ENCODE assay signal across 8 cellular contexts in the genomic region with DNA sequence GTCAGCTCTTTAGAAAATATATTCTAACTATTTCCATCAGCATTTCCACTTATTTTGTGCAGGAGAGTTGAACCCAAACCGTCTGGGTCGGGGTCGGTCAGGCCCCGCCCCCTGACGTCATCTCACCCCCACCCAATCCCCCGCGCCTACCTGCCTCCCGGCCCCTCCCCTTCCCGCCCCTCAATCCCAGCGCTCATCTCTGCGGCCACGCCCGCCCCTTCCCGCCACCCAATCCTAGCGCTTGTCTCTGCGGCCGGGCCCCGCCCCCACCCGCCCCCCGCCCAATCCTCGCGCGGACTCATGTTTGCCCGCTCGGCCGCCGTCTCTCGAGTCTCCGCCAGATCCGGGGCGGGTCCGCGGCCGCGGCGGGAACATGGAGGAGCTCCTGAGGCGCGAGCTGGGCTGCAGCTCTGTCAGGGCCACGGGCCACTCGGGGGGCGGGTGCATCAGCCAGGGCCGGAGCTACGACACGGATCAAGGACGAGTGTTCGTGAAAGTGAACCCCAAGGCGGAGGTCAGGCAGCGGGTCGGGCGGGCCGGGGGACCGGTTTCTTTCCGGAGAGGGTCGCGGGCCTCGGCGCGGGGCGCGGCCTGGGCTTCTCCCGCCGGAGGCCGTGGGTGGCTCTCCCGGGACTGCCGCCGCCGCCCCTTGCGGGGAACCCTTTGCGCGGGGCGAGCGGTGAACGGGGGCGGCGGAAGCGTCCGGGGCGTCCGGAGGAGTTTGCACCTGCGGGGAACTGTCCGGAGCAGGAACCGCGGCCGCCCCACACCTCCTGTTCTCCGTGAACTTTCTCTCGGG. TPM values are rescaled to one million over a fixed set of nuclear protein-coding genes. Genes with fewer than 3 reads are reported as not detected.
A peak's percentile ranks its signal among the peaks of the same experiment; 100 is the strongest.
DNase-seq lines count a peak whose midpoint lies in the region; ATAC-seq and TF ChIP-seq lines count a peak whose summit lies in the region.

A gene with protein sequence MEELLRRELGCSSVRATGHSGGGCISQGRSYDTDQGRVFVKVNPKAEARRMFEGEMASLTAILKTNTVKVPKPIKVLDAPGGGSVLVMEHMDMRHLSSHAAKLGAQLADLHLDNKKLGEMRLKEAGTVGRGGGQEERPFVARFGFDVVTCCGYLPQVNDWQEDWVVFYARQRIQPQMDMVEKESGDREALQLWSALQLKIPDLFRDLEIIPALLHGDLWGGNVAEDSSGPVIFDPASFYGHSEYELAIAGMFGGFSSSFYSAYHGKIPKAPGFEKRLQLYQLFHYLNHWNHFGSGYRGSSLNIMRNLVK (plus strand): TSS at position 324 of the 799 bp plus-strand sequence. CDS start 50 bp downstream, at position 374.

- TF ChIP-seq POLR2A in GM19099 (IDR thresholded peaks at IDR 0.05; ENCODE audit: extremely low read depth, insufficient read length, low read depth): peak; percentile 78

- peak within 1 kb of the TSS; percentile 90 for H3K27ac Mint-ChIP-seq in activated CD4-positive, alpha-beta T cell treated with anti-CD3 and anti-CD28 coated beads, Interleukin-2, amount 10 ng/mL, durations not matched to agents 24 days and 14 days

- H3K4me3 Mint-ChIP-seq in activated CD4-positive, alpha-beta T cell treated with anti-CD3 and anti-CD28 coated beads, Interleukin-2, amount 10 ng/mL, durations not matched to agents 24 days and 14 days: peak within 1 kb of the TSS; percentile 95

- peaks cover 16% of the 10 kb centered on the region for H3K36me3 Mint-ChIP-seq in activated CD4-positive, alpha-beta T cell treated with anti-CD3 and anti-CD28 coated beads, Interleukin-2, amount 10 ng/mL, durations not matched to agents 24 days and 14 days (ENCODE audit: low read depth)

- H3K9me3 Mint-ChIP-seq in activated CD4-positive, alpha-beta T cell treated with anti-CD3 and anti-CD28 coated beads, Interleukin-2, amount 10 ng/mL, durations not matched to agents 24 days and 14 days: no peaks in the 10 kb centered on the region

- peak; percentile 99 for DNase-seq in AG08395 (ENCODE audit: low spot score)
- peak; percentile 98 for DNase-seq in NCI-H69 (lab: John Stamatoyannopoulos, UW)
- DNase-seq in activated CD4-positive, alpha-beta T cell treated with anti-CD3 and anti-CD28 coated beads, Interleukin-2, amount 10 ng/mL, durations not matched to agents 24 days and 14 days: peak; percentile 97
- DNase-seq in left colon: peak; percentile 97 to 98
- DNase-seq in stimulated activated CD4-positive, alpha-beta T cell treated with anti-CD3 and anti-CD28 coated beads, Interleukin-1b, Interleukin-23, amount 100 ng/mL, for 24 hours (ENCODE audit: low read depth in 4 of 4, low spot score in 1 of 4): peak; percentile 59 to 97 (median 82)

- peak within 1 kb of the TSS; percentile 72 for H3K27ac ChIP-seq in cingulate gyrus (ENCODE audit: low read depth, low read length)

- peaks cover 19% of the 10 kb centered on the region for H3K4me1 Mint-ChIP-seq in activated CD4-positive, alpha-beta T cell treated with anti-CD3 and anti-CD28 coated beads, Interleukin-2, amount 10 ng/mL, durations not matched to agents 24 days and 14 days

- H3K27me3 Mint-ChIP-seq in activated CD4-positive, alpha-beta T cell treated with anti-CD3 and anti-CD28 coated beads, Interleukin-2, amount 10 ng/mL, durations not matched to agents 24 days and 14 days: no peaks in the 10 kb centered on the region

- intact Hi-C loops in activated CD4-positive, alpha-beta T cell treated with anti-CD3 and anti-CD28 coated beads, Interleukin-2, amount 10 ng/mL, durations not matched to agents 24 days and 14 days (cut with micrococcal nuclease): loop anchor here (1.0 kb wide), 2 partner anchors 18 to 36 kb away; partner anchors contain the start of genes RAB40B and TBCD
- intact Hi-C loops in left colon (cut with DNase I, micrococcal nuclease): no loop called here

- peak; percentile 63 for ATAC-seq in HG03442 (IDR thresholded peaks at IDR 0.05; ENCODE audit: unreplicated experiment)
- peak; percentile 89 for ATAC-seq in left colon

RNA-seq across cellular contexts. Expression of the gene that starts here (rescaled TPM):
- total RNA-seq in activated CD4-positive, alpha-beta T cell treated with anti-CD3 and anti-CD28 coated beads, Interleukin-2, amount 10 ng/mL, durations not matched to agents 24 days and 14 days: 38.7 and 43.4 TPM in 2 replicates
- total RNA-seq in left colon: 10 to 100 TPM; 32.0 to 32.4 TPM

Comparison
In these comparisons a context has a peak if more than half of its experiments do, and no peak if none do; other contexts are left out.
1. Peak in every context shown above with its lines: DNase-seq, ATAC-seq and H3K27ac ChIP-seq.